ENCODE assay signal across 13 cellular contexts in genomic region chr3:112774293-112774926, GRCh38.
A peak's percentile ranks its signal among the peaks of the same experiment; 100 is the strongest.
DNase-seq lines count a peak whose midpoint lies in the region; ATAC-seq, FAIRE-seq and TF ChIP-seq lines count a peak whose summit lies in the region.
"Had no signal": no experiment of that assay in that cellular context is flagged by ENCODE, and none has a peak within 500 bp of the region (broad histone marks: within the 10 kb centered on the region; RNA-seq: fewer than 3 reads in every experiment).

No MANE protein-coding gene starts in this region.

- no peaks in the 10 kb centered on the region for H3K9me3 ChIP-seq in adipocyte (ENCODE audit: control insufficient read depth, low read length)
- H3K9me3 ChIP-seq in upper lobe of right lung, result no peaks in the 10 kb centered on the region
- H3K9me3 ChIP-seq: upper lobe of left lung had no signal

- DNase-seq in BJ (ENCODE audit: low read depth) (peak; percentile 31), HTR-8/SVneo (ENCODE audit: insufficient read length, low spot score) (no peak), adipocyte (ENCODE audit: low read depth) (peak; percentile 43), left colon (no peak), upper lobe of right lung (no peak), NCI-H1105 (lab: John Stamatoyannopoulos, UW) (no peak)
- DNase-seq: activated CD8-positive, alpha-beta memory T cell treated with anti-CD3 and anti-CD28 coated beads, Interleukin-2, amount 50 U/mL, for 4 hours; DMS79; NCI-H2107; SW 1271; upper lobe of left lung had no signal

- peak; percentile 57 for ATAC-seq in left colon
- ATAC-seq in GM19463 (IDR thresholded peaks at IDR 0.05; ENCODE audit: unreplicated experiment), result no peak
- ATAC-seq in HG03442 (IDR thresholded peaks at IDR 0.05; ENCODE audit: unreplicated experiment), result no peak
- ATAC-seq in upper lobe of right lung, result no peak

- H3K27me3 ChIP-seq in BJ (ENCODE audit: control insufficient read depth, insufficient read depth, low read length) (no peaks in the 10 kb centered on the region), adipocyte (replicated peaks; ENCODE audit: control insufficient read depth, insufficient read depth, low read length) (no peaks in the 10 kb centered on the region), upper lobe of right lung (no peaks in the 10 kb centered on the region)
- H3K27me3 ChIP-seq: upper lobe of left lung had no signal

- H3K36me3 ChIP-seq in BJ (ENCODE audit: control insufficient read depth, insufficient read depth, low read length) (no peaks in the 10 kb centered on the region), adipocyte (ENCODE audit: control insufficient read depth, insufficient read depth, low read length, severe bottlenecking) (no peaks in the 10 kb centered on the region), upper lobe of right lung (no peaks in the 10 kb centered on the region)
- H3K36me3 ChIP-seq: upper lobe of left lung had no signal

- H3K4me3 ChIP-seq in BJ (ENCODE audit: low read depth, low read length) (no peak overlapping the region), adipocyte (ENCODE audit: low read length) (no peak overlapping the region), upper lobe of right lung (no peak overlapping the region)
- H3K4me3 ChIP-seq: upper lobe of left lung had no signal

- H3K27ac ChIP-seq in upper lobe of right lung, result no peak overlapping the region
- H3K27ac ChIP-seq: upper lobe of left lung had no signal

- intact Hi-C loops in left colon (cut with DNase I, micrococcal nuclease), result no loop called here
- intact Hi-C loops in upper lobe of right lung (cut with DNase I), result no loop called here

- H3K9ac ChIP-seq in adipocyte (ENCODE audit: low read length), result peak overlapping the region; percentile 80

- peak; percentile 33 for FAIRE-seq in HTR-8/SVneo (lab: Jason Lieb, UNC)

- CTCF ChIA-PET in BJ (lab: Yijun Ruan, JAX), result interaction anchor here (0.9 to 3.7 kb wide), 5 partner anchors 34 to 132 kb away, joined by 3 to 15 read pairs (median 4); no protein-coding TSS in a partner anchor

- peaks cover 76% of the 10 kb centered on the region for H3K4me1 ChIP-seq in adipocyte (ENCODE audit: control insufficient read depth, insufficient read depth, low read length)
- H3K4me1 ChIP-seq in upper lobe of right lung, result peaks cover 11% of the 10 kb centered on the region

- POLR2A ChIA-PET in BJ (lab: Charles Lee), result interaction anchor here (1.5 kb wide), 1 partner anchor 37 kb away, joined by 4 read pairs; no protein-coding TSS in a partner anchor

- no peak for TF ChIP-seq CTCF in BJ (IDR thresholded peaks at IDR 0.05; ENCODE audit: insufficient read depth, low read depth, low read length)
- TF ChIP-seq CTCF in upper lobe of right lung (IDR thresholded peaks at IDR 0.05), result no peak

Comparison
In these comparisons a context has a peak if more than half of its experiments do, and no peak if none do; other contexts are left out.
1. DNase-seq: peak in BJ (single experiment) and adipocyte (single experiment); none in HTR-8/SVneo (single experiment), left colon (0 of 2), upper lobe of right lung (single experiment) and NCI-H1105 (single experiment).